ENCODE assay signal across 28 cellular contexts in genomic region chr5:154916874-154917273, GRCh38.
"Had no signal": no experiment of that assay in that cellular context is flagged by ENCODE, and none has a peak within 500 bp of the region (broad histone marks: within the 10 kb centered on the region; RNA-seq: fewer than 3 reads in every experiment).

No MANE protein-coding gene starts in this region.

- H3K4me3 Mint-ChIP-seq: activated CD8-positive, alpha-beta memory T cell treated with anti-CD3 and anti-CD28 coated beads, Interleukin-2, amount 10 ng/mL, durations not matched to agents 7 days and 5 days; activated naive CD8-positive, alpha-beta T cell treated with anti-CD3 and anti-CD28 coated beads, Interleukin-2, amount 50 U/mL, for 24 hours; activated T-cell treated with anti-CD3 and anti-CD28 coated beads, Interleukin-2, amount 50 U/mL, for 24 hours; activated T-helper 1 cell treated with anti-CD3 and anti-CD28 coated beads, Interleukin-12 subunit alpha, Interleukin-12 subunit beta, Interleukin-2, Interleukin-4 antibody, amounts not matched to agents 30 ng/mL and 10 ng/mL and 1 ng/mL, durations not matched to agents 14 hours and 24 hours and 36 hours; central memory CD8-positive, alpha-beta T cell; T-helper 1 cell treated with Interleukin-12 subunit alpha and Interleukin-12 subunit beta and Interleukin-4 antibody, amounts not matched to agents 30 μg/mL and 1 μg/mL, for 36 hours had no signal

- H3K4me1 ChIP-seq: ascending aorta, body of pancreas had no signal

- H3K4me3 ChIP-seq: ascending aorta, body of pancreas, MG63, PC-9 had no signal

- H3K27ac Mint-ChIP-seq: activated CD8-positive, alpha-beta memory T cell treated with anti-CD3 and anti-CD28 coated beads, Interleukin-2, amount 10 ng/mL, durations not matched to agents 7 days and 5 days; activated naive CD8-positive, alpha-beta T cell treated with anti-CD3 and anti-CD28 coated beads, Interleukin-2, amount 50 U/mL, for 24 hours; activated T-helper 1 cell treated with anti-CD3 and anti-CD28 coated beads, Interleukin-12 subunit alpha, Interleukin-12 subunit beta, Interleukin-2, Interleukin-4 antibody, amounts not matched to agents 30 ng/mL and 10 ng/mL and 1 ng/mL, durations not matched to agents 14 hours and 24 hours and 36 hours; T-helper 1 cell treated with Interleukin-12 subunit alpha and Interleukin-12 subunit beta and Interleukin-4 antibody, amounts not matched to agents 30 μg/mL and 1 μg/mL, for 36 hours had no signal

- H3K4me1 Mint-ChIP-seq: activated CD8-positive, alpha-beta memory T cell treated with anti-CD3 and anti-CD28 coated beads, Interleukin-2, amount 10 ng/mL, durations not matched to agents 7 days and 5 days; activated naive CD8-positive, alpha-beta T cell treated with anti-CD3 and anti-CD28 coated beads, Interleukin-2, amount 50 U/mL, for 24 hours; central memory CD8-positive, alpha-beta T cell had no signal

- H3K27me3 ChIP-seq: ascending aorta, body of pancreas, MG63 had no signal

- DNase-seq: activated CD4-positive, alpha-beta T cell treated with anti-CD3 and anti-CD28 coated beads for 48 hours; activated CD4-positive, alpha-beta T cell treated with anti-CD3 and anti-CD28 coated beads, Interleukin-2, amount 50 U/mL, for 48 hours; activated CD4-positive, CD25-positive, alpha-beta regulatory T cell treated with anti-CD3 and anti-CD28 coated beads, Interleukin-2, amount 50 U/mL, for 72 hours; activated CD8-positive, alpha-beta memory T cell treated with anti-CD3 and anti-CD28 coated beads, Interleukin-2, amount 10 ng/mL, durations not matched to agents 7 days and 5 days; activated effector memory CD4-positive, alpha-beta T cell treated with Interleukin-2 at 50 U/mL for 16 hours; activated naive CD4-positive, alpha-beta T cell; activated naive CD8-positive, alpha-beta T cell treated with anti-CD3 and anti-CD28 coated beads, Interleukin-2, amount 50 U/mL, for 24 hours; activated T-cell treated with anti-CD3 and anti-CD28 coated beads, Interleukin-2, amount 50 U/mL, for 24 hours; amniotic stem cell; KG1; MG63; MV-4-11; NCI-H1092 treated with DMSO at 0.1 percent for 48 hours; NCI-H1436; NCI-H1694 treated with DMSO at 0.1 percent for 48 hours; NCI-H2029 treated with DMSO at 0.1 percent for 48 hours; NCI-H2227 treated with DMSO at 0.1 percent for 48 hours; NCI-H446 treated with DMSO at 0.1 percent for 48 hours; NCI-H524 treated with DMSO at 0.1 percent for 48 hours; NCI-H774; PC-9; SHP77 treated with DMSO at 0.1 percent for 48 hours had no signal

- H3K9me3 Mint-ChIP-seq: activated naive CD4-positive, alpha-beta T cell treated with anti-CD3 and anti-CD28 coated beads, Interleukin-2, amount 50 U/mL, for 72 hours; activated naive CD8-positive, alpha-beta T cell treated with anti-CD3 and anti-CD28 coated beads, Interleukin-2, amount 50 U/mL, for 24 hours; activated T-cell treated with anti-CD3 and anti-CD28 coated beads, Interleukin-2, amount 50 U/mL, for 24 hours; activated T-helper 1 cell treated with anti-CD3 and anti-CD28 coated beads, Interleukin-12 subunit alpha, Interleukin-12 subunit beta, Interleukin-2, Interleukin-4 antibody, amounts not matched to agents 30 ng/mL and 10 ng/mL and 1 ng/mL, durations not matched to agents 14 hours and 24 hours and 36 hours; central memory CD8-positive, alpha-beta T cell; T-helper 1 cell treated with Interleukin-12 subunit alpha and Interleukin-12 subunit beta and Interleukin-4 antibody, amounts not matched to agents 30 μg/mL and 1 μg/mL, for 36 hours had no signal

- H3K9me3 ChIP-seq: ascending aorta, body of pancreas, MG63 had no signal

- ATAC-seq: activated CD8-positive, alpha-beta memory T cell treated with anti-CD3 and anti-CD28 coated beads, Interleukin-2, amount 10 ng/mL, durations not matched to agents 7 days and 5 days; activated naive CD4-positive, alpha-beta T cell treated with anti-CD3 and anti-CD28 coated beads, Interleukin-2, amount 50 U/mL, for 72 hours; activated naive CD8-positive, alpha-beta T cell treated with anti-CD3 and anti-CD28 coated beads, Interleukin-2, amount 50 U/mL, for 24 hours; body of pancreas had no signal

- H3K27me3 Mint-ChIP-seq: activated CD8-positive, alpha-beta memory T cell treated with anti-CD3 and anti-CD28 coated beads, Interleukin-2, amount 10 ng/mL, durations not matched to agents 7 days and 5 days; activated naive CD8-positive, alpha-beta T cell treated with anti-CD3 and anti-CD28 coated beads, Interleukin-2, amount 50 U/mL, for 24 hours; activated T-cell treated with anti-CD3 and anti-CD28 coated beads, Interleukin-2, amount 50 U/mL, for 24 hours; central memory CD8-positive, alpha-beta T cell had no signal
